In the genomic region with DNA sequence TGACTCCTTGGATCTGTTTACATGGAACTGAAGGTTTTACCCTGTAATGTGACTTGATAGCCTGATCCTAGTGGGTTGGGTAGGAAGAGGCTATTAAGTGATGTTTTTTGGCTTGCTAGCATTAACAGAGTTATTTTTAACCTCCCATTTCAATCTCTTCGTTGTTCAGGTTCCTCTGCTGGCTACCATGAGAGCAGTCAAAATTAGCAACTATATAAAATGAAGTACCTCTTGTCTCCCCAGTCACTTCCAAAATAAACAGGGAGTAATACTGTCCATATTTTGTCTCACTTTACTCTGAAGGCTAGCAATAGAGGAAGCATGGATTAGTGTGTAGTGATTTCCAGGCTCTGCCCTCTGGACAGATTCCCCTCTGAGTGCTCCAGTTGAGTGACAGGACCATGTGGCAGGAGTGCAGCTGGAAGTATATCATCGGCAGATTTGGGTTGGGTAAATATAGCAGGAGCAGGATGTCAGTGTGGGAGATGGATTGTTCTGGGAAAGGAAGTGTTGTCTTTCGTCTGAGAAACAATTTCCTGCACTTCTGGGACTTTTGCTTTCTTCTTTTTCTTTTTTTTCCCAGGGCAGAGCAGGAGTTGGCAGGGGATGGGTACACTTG, we compare ENCODE assay signal across 9 cellular contexts. TPM values are rescaled to one million over a fixed set of nuclear protein-coding genes. Genes with fewer than 3 reads are reported as not detected.
DNase-seq lines count a peak whose midpoint lies in the region; ATAC-seq and TF ChIP-seq lines count a peak whose summit lies in the region.
"Had no signal": no experiment of that assay in that cellular context is flagged by ENCODE, and none has a peak within 500 bp of the region (broad histone marks: within the 10 kb centered on the region; RNA-seq: fewer than 3 reads in every experiment).

No MANE protein-coding gene starts in this region.

- TF ChIP-seq CTCF in endodermal cell (conservative IDR thresholded peaks at IDR 0.05), result no peak
- no peak for TF ChIP-seq CTCF in osteoblast (IDR thresholded peaks at IDR 0.05; ENCODE audit: extremely low read depth, low read depth, low read length)

- no peak for ATAC-seq in HG02938 (IDR thresholded peaks at IDR 0.05; ENCODE audit: unreplicated experiment)
- ATAC-seq in GM21367 (IDR thresholded peaks at IDR 0.05; ENCODE audit: unreplicated experiment), result no peak
- ATAC-seq in HG02571 (IDR thresholded peaks at IDR 0.05; ENCODE audit: unreplicated experiment), result no peak
- ATAC-seq in HG03280 (IDR thresholded peaks at IDR 0.05; ENCODE audit: unreplicated experiment), result no peak

- H3K4me2 ChIP-seq in osteoblast (ENCODE audit: insufficient read depth, low read length), result peak overlapping the region; percentile 62

- no peaks in the 10 kb centered on the region for H3K9me3 Mint-ChIP-seq in endodermal cell

- no peak overlapping the region for H3K9ac ChIP-seq in endodermal cell (ENCODE audit: extremely low read depth, low read length, poor library complexity, severe bottlenecking)

- peaks cover 15% of the 10 kb centered on the region for H3K4me1 Mint-ChIP-seq in endodermal cell

- 84 to 89% methylated on average over 3 of the region's 3 CpGs for WGBS in endodermal cell (ENCODE audit: insufficient coverage in 1 of 2, insufficient read length in 1 of 2), 2 experiments

- DNase-seq in Daoy (ENCODE audit: low read depth) (peak; percentile 3), NCI-H69 (lab: John Stamatoyannopoulos, UW) (peak; percentile 48), endodermal cell (no peak), osteoblast (ENCODE audit: insufficient read length, low spot score, missing footprints) (no peak)
- DNase-seq: activated CD4-positive, alpha-beta T cell treated with anti-CD3 and anti-CD28 coated beads, Interleukin-2, amount 50 U/mL, for 4 hours had no signal

- H3K36me3 Mint-ChIP-seq in endodermal cell (ENCODE audit: low read depth), result peaks cover 10% of the 10 kb centered on the region

- peaks cover 6% of the 10 kb centered on the region for H3K36me3 ChIP-seq in endodermal cell (ENCODE audit: control insufficient read depth, insufficient read depth, low read length)
- peaks cover 11% of the 10 kb centered on the region for H3K36me3 ChIP-seq in osteoblast (ENCODE audit: insufficient read depth, low read length)

- H3K27me3 Mint-ChIP-seq in endodermal cell (ENCODE audit: insufficient read depth), result no peaks in the 10 kb centered on the region

- H3K4me3 ChIP-seq in endodermal cell (ENCODE audit: low read length) (peak overlapping the region; percentile 46), osteoblast (ENCODE audit: insufficient read depth, low read length) (peak overlapping the region; percentile 16)

- no peak overlapping the region for H2AFZ ChIP-seq in osteoblast (ENCODE audit: low read length)

- no peaks in the 10 kb centered on the region for H3K27me3 ChIP-seq in endodermal cell (ENCODE audit: control insufficient read depth, insufficient read depth, low read length, poor library complexity, severe bottlenecking)
- H3K27me3 ChIP-seq in osteoblast (ENCODE audit: insufficient read depth, low read length), result no peaks in the 10 kb centered on the region

- H3K4me3 Mint-ChIP-seq in endodermal cell, result no peak overlapping the region

- H3K27ac ChIP-seq in endodermal cell (ENCODE audit: low read depth, low read length), result peak overlapping the region; percentile 62
- peak overlapping the region; percentile 24 for H3K27ac ChIP-seq in osteoblast (ENCODE audit: low read depth, low read length)

- H3K27ac Mint-ChIP-seq in endodermal cell, result no peak overlapping the region

- H4K20me1 ChIP-seq in osteoblast (ENCODE audit: insufficient read depth, low read length), result peaks cover 66% of the 10 kb centered on the region

- H3K9me3 ChIP-seq in endodermal cell (ENCODE audit: control insufficient read depth, low read length), result no peaks in the 10 kb centered on the region
- H3K9me3 ChIP-seq in osteoblast (ENCODE audit: low read depth, low read length), result no peaks in the 10 kb centered on the region

- peaks cover 90% of the 10 kb centered on the region for H3K79me2 ChIP-seq in osteoblast (ENCODE audit: insufficient read depth, low read length)

- H3K4me1 ChIP-seq in endodermal cell (ENCODE audit: control insufficient read depth, insufficient read depth, low read length) (peaks cover 8% of the 10 kb centered on the region), osteoblast (ENCODE audit: insufficient read depth, low read length) (peaks cover 10% of the 10 kb centered on the region)

RNA-seq across cellular contexts. Expression of a gene that starts 35.2 kb away (rescaled TPM):
- total RNA-seq in Daoy (2014; rRNA removed; shearing (Covaris generic)), result 17.3 and 26.5 TPM in 2 replicates
- total RNA-seq in endodermal cell, result 10 to 100 TPM; 31.1 to 31.4 TPM
- polyA plus RNA-seq in endodermal cell (2013, experiment 1 of 2), result 31.7 TPM
- polyA plus RNA-seq in endodermal cell (2013, experiment 2 of 2), result 31.5 TPM
- 37.4 and 38.0 TPM in 2 replicates for total RNA-seq in osteoblast

RNA-seq across cellular contexts. Expression of a gene that starts 39.2 kb away (rescaled TPM):
- not detected in 2 replicates for total RNA-seq in Daoy (2014; rRNA removed; shearing (Covaris generic))
- not detected for total RNA-seq in endodermal cell
- polyA plus RNA-seq in endodermal cell (2013, experiment 1 of 2), result 0.28 TPM
- polyA plus RNA-seq in endodermal cell (2013, experiment 2 of 2), result 0.58 TPM
- under 0.01 TPM in 1 of 2 replicates, not detected in the other for total RNA-seq in osteoblast

RNA-seq across cellular contexts. Expression of a gene that starts 54.4 kb away (rescaled TPM):
- total RNA-seq in Daoy (2014; rRNA removed; shearing (Covaris generic)), result 0.06 TPM in 1 of 2 replicates, not detected in the other
- not detected for total RNA-seq in endodermal cell
- polyA plus RNA-seq in endodermal cell (2013, experiment 1 of 2), result 0.28 TPM
- not detected for polyA plus RNA-seq in endodermal cell (2013, experiment 2 of 2)
- total RNA-seq in osteoblast, result 2.2 and 2.7 TPM in 2 replicates

Comparison
In these comparisons a context has a peak if more than half of its experiments do, and no peak if none do; other contexts are left out.
1. DNase-seq: peak in Daoy (single experiment) and NCI-H69 (single experiment); none in endodermal cell (single experiment) and osteoblast (single experiment).